9 cellular contexts compared by ENCODE assay signal in genomic region chr15:90389513-90389912, GRCh38. TPM values are rescaled to one million over a fixed set of nuclear protein-coding genes. Genes with fewer than 3 reads are reported as not detected.
DNase-seq lines count a peak whose midpoint lies in the region; ATAC-seq and TF ChIP-seq lines count a peak whose summit lies in the region.
"Had no signal": no experiment of that assay in that cellular context is flagged by ENCODE, and none has a peak within 500 bp of the region (broad histone marks: within the 10 kb centered on the region; RNA-seq: fewer than 3 reads in every experiment).

No MANE protein-coding gene starts in this region.

- H3K4me1 ChIP-seq in HCT116 (ENCODE audit: control insufficient read depth in 1 of 2, insufficient read depth in 2 of 2, low read length in 2 of 2) (peaks cover 12 to 26% of the 10 kb centered on the region in 2 experiments; a peak in 3 of 4 replicates), iPS-18a (ENCODE audit: control insufficient read depth, low read depth, low read length) (peaks cover 28% of the 10 kb centered on the region), smooth muscle cell (ENCODE audit: low read depth) (peaks cover 9% of the 10 kb centered on the region)

- H3K9me2 ChIP-seq in HCT116 (ENCODE audit: insufficient read depth): no peaks in the 10 kb centered on the region

- intact Hi-C loops in HCT116 (cut with micrococcal nuclease): no loop called here
- intact Hi-C loops in activated T-helper 1 cell treated with anti-CD3 and anti-CD28 coated beads, Interleukin-12 subunit alpha, Interleukin-12 subunit beta, Interleukin-2, Interleukin-4 antibody, amounts not matched to agents 30 ng/mL and 10 ng/mL and 1 ng/mL, durations not matched to agents 14 hours and 24 hours and 36 hours (cut with micrococcal nuclease): loop anchor here (2.0 kb wide), 1 partner anchor 17 kb away; no protein-coding TSS in a partner anchor

- no peaks in the 10 kb centered on the region for H3F3A ChIP-seq in smooth muscle cell (ENCODE audit: low read depth)

- H3K4me2 ChIP-seq in HCT116 (ENCODE audit: low read length) (peak overlapping the region; percentile 80), smooth muscle cell (peak overlapping the region; percentile 98)

- no peaks in the 10 kb centered on the region for H3K27me3 Mint-ChIP-seq in activated T-helper 1 cell treated with anti-CD3 and anti-CD28 coated beads, Interleukin-12 subunit alpha, Interleukin-12 subunit beta, Interleukin-2, Interleukin-4 antibody, amounts not matched to agents 30 ng/mL and 10 ng/mL and 1 ng/mL, durations not matched to agents 14 hours and 24 hours and 36 hours (ENCODE audit: insufficient read depth)

- H3K27me3 ChIP-seq in HCT116 (ENCODE audit: insufficient read depth, low read length) (no peaks in the 10 kb centered on the region), iPS-18a (ENCODE audit: control insufficient read depth, insufficient read depth, low read length) (no peaks in the 10 kb centered on the region), smooth muscle cell (ENCODE audit: low read depth) (no peaks in the 10 kb centered on the region)
- H3K27me3 ChIP-seq: cardiac muscle cell had no signal

- RAD21 ChIA-PET in HCT116 (lab: Charles Lee; ENCODE audit: low non-redundant PET in 1 of 2, low total read pairs in 2 of 2, uncharacterized antibody in 2 of 2, unreplicated experiment in 2 of 2): no interaction called here

- BruUV-seq in HCT116 (replicated peaks; lab: Mats Ljungman, UMichigan): no TSS peak

- peak overlapping the region; percentile 81 for H3K27ac Mint-ChIP-seq in activated T-helper 1 cell treated with anti-CD3 and anti-CD28 coated beads, Interleukin-12 subunit alpha, Interleukin-12 subunit beta, Interleukin-2, Interleukin-4 antibody, amounts not matched to agents 30 ng/mL and 10 ng/mL and 1 ng/mL, durations not matched to agents 14 hours and 24 hours and 36 hours

- H3K9ac ChIP-seq in HCT116 (ENCODE audit: low read length) (0 out of 2 replicates have a peak overlapping the region, but pooled peaks have one; percentile 80), iPS-18a (ENCODE audit: low read length) (no peak overlapping the region), smooth muscle cell (ENCODE audit: low read depth) (peak overlapping the region; percentile 92)

- H3K36me3 ChIP-seq in HCT116 (ENCODE audit: control insufficient read depth in 1 of 2, insufficient read depth in 2 of 2, low read length in 2 of 2): peaks cover 2 to 18% of the 10 kb centered on the region in 2 experiments; a peak in 3 of 4 replicates
- H3K36me3 ChIP-seq in iPS-18a (ENCODE audit: control insufficient read depth, low read depth, low read length): no peaks in the 10 kb centered on the region
- peaks cover 8% of the 10 kb centered on the region for H3K36me3 ChIP-seq in smooth muscle cell (ENCODE audit: low read depth)
- H3K36me3 ChIP-seq: cardiac muscle cell had no signal

- DNase-seq in HCT116 (ENCODE audit: low read depth, low spot score): no peak
- DNase-seq in activated T-helper 1 cell treated with anti-CD3 and anti-CD28 coated beads, Interleukin-12 subunit alpha, Interleukin-12 subunit beta, Interleukin-2, Interleukin-4 antibody, amounts not matched to agents 30 ng/mL and 10 ng/mL and 1 ng/mL, durations not matched to agents 14 hours and 24 hours and 36 hours (ENCODE audit: low spot score): no peak
- DNase-seq in smooth muscle cell (lab: John Stamatoyannopoulos, UW; ENCODE audit: unreplicated experiment): no peak
- no peak for DNase-seq in NCI-H2107 treated with DMSO at 0.1 percent for 48 hours (lab: John Stamatoyannopoulos, UW; ENCODE audit: unreplicated experiment)
- DNase-seq in T-helper 9 cell: no peak
- DNase-seq in retina: no peak

- no peak for ATAC-seq in HCT116
- no peak for ATAC-seq in HG03432 (IDR thresholded peaks at IDR 0.05; ENCODE audit: unreplicated experiment)

- TF ChIP-seq CTCF in HCT116 (IDR thresholded peaks at IDR 0.05 in 2 of 3, conservative IDR thresholded peaks at IDR 0.05 in 1 of 3; ENCODE audit: borderline replicate concordance in 1 of 3, insufficient read depth in 1 of 3, low read depth in 2 of 3, low read length in 2 of 3): no peak
- TF ChIP-seq CTCF in smooth muscle cell (IDR thresholded peaks at IDR 0.05; ENCODE audit: borderline replicate concordance, insufficient read depth, poor library complexity, severe bottlenecking): no peak

- H3K27ac ChIP-seq in HCT116 (ENCODE audit: low read depth, low read length) (no peak overlapping the region), iPS-18a (ENCODE audit: low read length) (no peak overlapping the region), smooth muscle cell (ENCODE audit: low read depth) (no peak overlapping the region)
- H3K27ac ChIP-seq: cardiac muscle cell had no signal

- peak overlapping the region; percentile 93 for H3K4me3 Mint-ChIP-seq in activated T-helper 1 cell treated with anti-CD3 and anti-CD28 coated beads, Interleukin-12 subunit alpha, Interleukin-12 subunit beta, Interleukin-2, Interleukin-4 antibody, amounts not matched to agents 30 ng/mL and 10 ng/mL and 1 ng/mL, durations not matched to agents 14 hours and 24 hours and 36 hours

- H3K4me3 ChIP-seq in HCT116 (replicated peaks in 1 of 2; ENCODE audit: low read depth in 1 of 2, low read length in 2 of 2) (peak overlapping the region; percentile 75 to 92), iPS-18a (ENCODE audit: low read length) (peak overlapping the region; percentile 87), smooth muscle cell (peak overlapping the region; percentile 93)

- H3K79me2 ChIP-seq in HCT116 (ENCODE audit: insufficient read depth, low read length) (peaks cover 60% of the 10 kb centered on the region), smooth muscle cell (ENCODE audit: low read depth) (peaks cover 62% of the 10 kb centered on the region)

- H3K9me3 Mint-ChIP-seq in activated T-helper 1 cell treated with anti-CD3 and anti-CD28 coated beads, Interleukin-12 subunit alpha, Interleukin-12 subunit beta, Interleukin-2, Interleukin-4 antibody, amounts not matched to agents 30 ng/mL and 10 ng/mL and 1 ng/mL, durations not matched to agents 14 hours and 24 hours and 36 hours: no peaks in the 10 kb centered on the region

- TF ChIP-seq RAD21 in HCT116 (IDR thresholded peaks at IDR 0.05; ENCODE audit: low read depth): no peak

- H3K4me1 Mint-ChIP-seq in activated T-helper 1 cell treated with anti-CD3 and anti-CD28 coated beads, Interleukin-12 subunit alpha, Interleukin-12 subunit beta, Interleukin-2, Interleukin-4 antibody, amounts not matched to agents 30 ng/mL and 10 ng/mL and 1 ng/mL, durations not matched to agents 14 hours and 24 hours and 36 hours (ENCODE audit: low read depth): peaks cover 56% of the 10 kb centered on the region

- H3K9me3 ChIP-seq in HCT116 (ENCODE audit: control insufficient read depth in 1 of 2, insufficient read depth in 1 of 2, low read depth in 1 of 2, low read length in 2 of 2): no peaks in the 10 kb centered on the region
- no peaks in the 10 kb centered on the region for H3K9me3 ChIP-seq in iPS-18a (ENCODE audit: control insufficient read depth, low read depth, low read length)
- H3K9me3 ChIP-seq in smooth muscle cell (replicated peaks; ENCODE audit: low read depth): no peaks in the 10 kb centered on the region

- CTCF ChIA-PET in HCT116 (lab: Charles Lee): no interaction called here

- H3K36me3 Mint-ChIP-seq in activated T-helper 1 cell treated with anti-CD3 and anti-CD28 coated beads, Interleukin-12 subunit alpha, Interleukin-12 subunit beta, Interleukin-2, Interleukin-4 antibody, amounts not matched to agents 30 ng/mL and 10 ng/mL and 1 ng/mL, durations not matched to agents 14 hours and 24 hours and 36 hours (ENCODE audit: low read depth): peaks cover 31% of the 10 kb centered on the region

- H2AFZ ChIP-seq in HCT116 (ENCODE audit: low read depth, low read length, poor library complexity, severe bottlenecking) (no peak overlapping the region), smooth muscle cell (ENCODE audit: low read depth) (no peak overlapping the region)

- POLR2A ChIA-PET in HCT116 (lab: Charles Lee): interaction anchor here (2.2 to 2.4 kb wide), 2 partner anchors 11 to 13 kb away, joined by 8 to 13 read pairs; no protein-coding TSS in a partner anchor

- TF ChIP-seq POLR2A in HCT116 (IDR thresholded peaks at IDR 0.05; ENCODE audit: borderline replicate concordance, extremely low read depth, insufficient read depth, insufficient read length): no peak

- H4K20me1 ChIP-seq in HCT116 (ENCODE audit: insufficient read depth): no peaks in the 10 kb centered on the region
- H4K20me1 ChIP-seq in smooth muscle cell (ENCODE audit: low read depth): peaks cover 56% of the 10 kb centered on the region

- WGBS in smooth muscle cell (ENCODE audit: low lambda C conversion rate): 63% methylated on average over 6 of the region's 6 CpGs

TF ChIP-seq in HCT116, 20 proteins besides CTCF, POLR2A, EP300 and RAD21 (continues in another document):
- no peak for TF ChIP-seq EZH2phosphoT487 (IDR thresholded peaks at IDR 0.05; ENCODE audit: borderline replicate concordance)

RNA-seq across cellular contexts. Expression of gene IQGAP1, which starts 1.5 kb away (rescaled TPM):
- total RNA-seq in HCT116 (2021; ENCODE audit: unreplicated experiment) (113 TPM), smooth muscle cell (184 and 185 TPM in 2 replicates)
- polyA plus RNA-seq in HCT116 (2012): 60.2 and 82.3 TPM in 2 replicates
- total RNA-seq in activated T-helper 1 cell treated with anti-CD3 and anti-CD28 coated beads, Interleukin-12 subunit alpha, Interleukin-12 subunit beta, Interleukin-2, Interleukin-4 antibody, amounts not matched to agents 30 ng/mL and 10 ng/mL and 1 ng/mL, durations not matched to agents 14 hours and 24 hours and 36 hours: 144 and 149 TPM in 2 replicates
- polyA plus RNA-seq in smooth muscle cell: 59.3 and 80.8 TPM in 2 replicates

RNA-seq across cellular contexts. Expression of gene ZNF774, which starts 37.4 kb away (rescaled TPM):
- 4.0 TPM for total RNA-seq in HCT116 (2021; ENCODE audit: unreplicated experiment)
- 0.56 and 1.1 TPM in 2 replicates for polyA plus RNA-seq in HCT116 (2012)
- 1.6 and 2.1 TPM in 2 replicates for total RNA-seq in activated T-helper 1 cell treated with anti-CD3 and anti-CD28 coated beads, Interleukin-12 subunit alpha, Interleukin-12 subunit beta, Interleukin-2, Interleukin-4 antibody, amounts not matched to agents 30 ng/mL and 10 ng/mL and 1 ng/mL, durations not matched to agents 14 hours and 24 hours and 36 hours
- 0.90 and 2.3 TPM in 2 replicates for total RNA-seq in smooth muscle cell
- 0.08 and 1.3 TPM in 2 replicates for polyA plus RNA-seq in smooth muscle cell
